ENCODE assay signal across 1 cellular context in genomic region chr6:111782161-111782809, GRCh38.
A peak's percentile ranks its signal among the peaks of the same experiment; 100 is the strongest.
TF ChIP-seq lines count a peak whose summit lies in the region.

No MANE protein-coding gene starts in this region.

TF ChIP-seq in K562, 482 proteins besides CTCF, POLR2A, EP300 and RAD21 (continued from another document):
- TF ChIP-seq MITF (IDR thresholded peaks at IDR 0.05), result no peak
- TF ChIP-seq JUNB (CRISPR knock-in tag; conservative IDR thresholded peaks at IDR 0.05), result no peak
- TF ChIP-seq CEBPZ (IDR thresholded peaks at IDR 0.05; ENCODE audit: borderline replicate concordance, low read depth, low read length), result no peak
- no peak for TF ChIP-seq ZNF445 (CRISPR knock-in tag; IDR thresholded peaks at IDR 0.05; ENCODE audit: low read depth)
- TF ChIP-seq PRMT5 (CRISPR knock-in tag; IDR thresholded peaks at IDR 0.05), result no peak
- TF ChIP-seq PBX2 (CRISPR knock-in tag; IDR thresholded peaks at IDR 0.05; ENCODE audit: low read depth), result no peak
- TF ChIP-seq PBX2 (tag; conservative IDR thresholded peaks at IDR 0.05; ENCODE audit: low read depth), result peak; percentile 80
- TF ChIP-seq BACH1 (tag; IDR thresholded peaks at IDR 0.05), result no peak
- 0 out of 2 replicates have a peak, but pooled peaks have one; percentile 27 for TF ChIP-seq CXXC5 (CRISPR knock-in tag; IDR thresholded peaks at IDR 0.05)
- no peak for TF ChIP-seq ZBTB2 (IDR thresholded peaks at IDR 0.05)
- TF ChIP-seq RHOXF2B (CRISPR knock-in tag; conservative IDR thresholded peaks at IDR 0.05), result no peak
- no peak for TF ChIP-seq RREB1 (CRISPR knock-in tag; IDR thresholded peaks at IDR 0.05)
- no peak for TF ChIP-seq MAFF (IDR thresholded peaks at IDR 0.05; ENCODE audit: low read length)
- TF ChIP-seq CCNT2 (IDR thresholded peaks at IDR 0.05; ENCODE audit: borderline replicate concordance, extremely low read depth, insufficient read length, low read depth, low read length), result no peak
- peak; percentile 46; the same call in 1 of the 2 replicates for TF ChIP-seq TAL1 (IDR thresholded peaks at IDR 0.05)
- no peak for TF ChIP-seq ZNF134 (CRISPR knock-in tag; conservative IDR thresholded peaks at IDR 0.05)
- no peak for TF ChIP-seq CCAR2 (IDR thresholded peaks at IDR 0.05; ENCODE audit: low read depth, low read length)
- no peak for TF ChIP-seq ZBTB9 (CRISPR knock-in tag; IDR thresholded peaks at IDR 0.05)
